12 cellular contexts compared by ENCODE assay signal in the genomic region with DNA sequence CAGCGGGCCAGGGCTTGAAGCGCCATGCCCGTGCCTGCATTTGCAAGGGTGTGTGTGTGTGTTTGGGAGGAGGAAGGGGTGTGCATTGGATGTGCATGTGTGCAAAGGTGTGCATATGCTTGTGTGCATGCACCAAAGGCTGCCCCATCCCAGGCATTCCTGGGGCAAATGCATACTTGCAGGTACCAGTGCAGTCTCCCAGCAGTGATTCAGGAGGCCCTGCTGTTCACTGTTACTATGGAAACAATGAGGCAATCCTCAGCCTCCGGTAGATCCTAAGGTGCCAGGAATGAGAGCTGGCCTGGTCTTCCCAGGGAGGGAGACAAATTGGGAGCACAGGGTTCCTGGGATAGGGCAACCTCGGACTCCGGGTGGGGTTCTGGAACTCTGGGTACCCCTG. TPM values are rescaled to one million over a fixed set of nuclear protein-coding genes. Genes with fewer than 3 reads are reported as not detected.
A peak's percentile ranks its signal among the peaks of the same experiment; 100 is the strongest.
DNase-seq lines count a peak whose midpoint lies in the region; ATAC-seq, FAIRE-seq and TF ChIP-seq lines count a peak whose summit lies in the region.
"Had no signal": no experiment of that assay in that cellular context is flagged by ENCODE, and none has a peak within 500 bp of the region (broad histone marks: within the 10 kb centered on the region; RNA-seq: fewer than 3 reads in every experiment).

No MANE protein-coding gene starts in this region.

- CTCF ChIA-PET in K562 (lab: Yijun Ruan, JAX; ENCODE audit: low intra/inter-chr PET ratio), result interaction anchor here (2.1 to 3.6 kb wide), 2 partner anchors 129 to 208 kb away, joined by 11 to 29 read pairs; no protein-coding TSS in a partner anchor

- TF ChIP-seq EP300 in K562 (IDR thresholded peaks at IDR 0.05; ENCODE audit: low read length), result no peak

- no peak for FAIRE-seq in K562 (lab: Jason Lieb, UNC)
- FAIRE-seq: HTR-8/SVneo had no signal

- H4K20me1 ChIP-seq in K562 (replicated peaks; ENCODE audit: control insufficient read depth, insufficient read depth, low read length), result peaks cover 28% of the 10 kb centered on the region

- H3K4me3 ChIP-seq in H7 (ENCODE audit: insufficient read depth, low read depth, low read length) (no peak overlapping the region), K562 (no peak overlapping the region), HAP-1 (no peak overlapping the region)

- POLR2A ChIA-PET in K562 (lab: Yijun Ruan, JAX), result interaction anchor here (0.6 kb wide), 1 partner anchor 78 kb away, joined by 3 read pairs; no protein-coding TSS in a partner anchor

- TF ChIP-seq RAD21 in K562 (CRISPR knock-in tag; conservative IDR thresholded peaks at IDR 0.05 in 1 of 2, IDR thresholded peaks at IDR 0.05 in 1 of 2), result no peak

- WGBS in K562 (ENCODE audit: insufficient coverage, low coverage, missing lambda C conversion rate), result 3% methylated on average over 6 of the region's 6 CpGs

- H2AFZ ChIP-seq in K562 (ENCODE audit: low read depth, low read length), result no peak overlapping the region

- H3K9me1 ChIP-seq in K562 (ENCODE audit: control insufficient read depth, insufficient read depth, low read length), result no peaks in the 10 kb centered on the region

- H3K79me2 ChIP-seq in K562 (ENCODE audit: control insufficient read depth, insufficient read depth, low read length), result no peaks in the 10 kb centered on the region

- in situ Hi-C loops in K562 (cut with MboI), result loop anchor here (25.0 kb wide), 1 partner anchor 734 kb away; no protein-coding TSS in a partner anchor
- in situ Hi-C loops in HAP-1 (cut with MboI; ENCODE audit: low sequenced_read_pairs), result no loop called here

- no peak for TF ChIP-seq POLR2A in K562 (conservative IDR thresholded peaks at IDR 0.05)

- H3K9ac ChIP-seq in K562 (ENCODE audit: insufficient read depth in 1 of 2, low read depth in 2 of 2, low read length in 2 of 2), result no peak overlapping the region

- H3K4me1 ChIP-seq in K562 (replicated peaks in 1 of 2; ENCODE audit: control insufficient read depth in 2 of 2, insufficient read depth in 2 of 2, low read length in 2 of 2) (peaks cover 2 to 10% of the 10 kb centered on the region in 2 experiments; a peak in 3 of 5 replicates), HAP-1 (no peaks in the 10 kb centered on the region)

- peak; percentile 20 for DNase-seq in DMS79 (lab: John Stamatoyannopoulos, UW)
- peak; percentile 86 for DNase-seq in H7
- peak in 1 of 4 experiments; percentile 20 for DNase-seq in K562 (ENCODE audit: extremely low read depth in 1 of 4, low spot score in 3 of 4)
- DNase-seq in kidney tubule cell (ENCODE audit: low spot score), result peak; percentile 57
- DNase-seq in HAP-1 (ENCODE audit: low spot score in 2 of 2), result no peak
- DNase-seq: activated CD4-positive, alpha-beta T cell treated with anti-CD3 and anti-CD28 coated beads for 36 hours; foreskin melanocyte; NCI-H2081 treated with DMSO at 0.1 percent for 48 hours had no signal

- H3K27me3 ChIP-seq in H7 (ENCODE audit: control insufficient read depth, insufficient read depth, low read length), result peaks cover 3% of the 10 kb centered on the region
- peaks cover 15 to 39% of the 10 kb centered on the region in 2 experiments for H3K27me3 ChIP-seq in K562 (ENCODE audit: control insufficient read depth in 2 of 2, insufficient read depth in 2 of 2, low read length in 2 of 2)
- H3K27me3 ChIP-seq in HAP-1 (ENCODE audit: low read depth), result no peaks in the 10 kb centered on the region

- no TSS peak for BruUV-seq in K562 (replicated peaks; lab: Mats Ljungman, UMichigan)

- H3K36me3 ChIP-seq in H7 (replicated peaks; ENCODE audit: control insufficient read depth, insufficient read depth, low read length), result no peaks in the 10 kb centered on the region
- no peaks in the 10 kb centered on the region for H3K36me3 ChIP-seq in K562 (ENCODE audit: control insufficient read depth, insufficient read depth, low read length)
- H3K36me3 ChIP-seq in HAP-1 (replicated peaks), result no peaks in the 10 kb centered on the region
- H3K36me3 ChIP-seq: neutrophil had no signal

- H3K27ac ChIP-seq in K562 (ENCODE audit: extremely low read depth, low read depth, low read length), result no peak overlapping the region
- H3K27ac ChIP-seq: neutrophil had no signal

- intact Hi-C loops in K562 (cut with micrococcal nuclease), result no loop called here

- TF ChIP-seq CTCF in K562 (IDR thresholded peaks at IDR 0.05 in 2 of 3, conservative IDR thresholded peaks at IDR 0.05 in 1 of 3; ENCODE audit: insufficient read depth in 2 of 3, low read depth in 1 of 3, low read length in 3 of 3), result no peak

- H3K9me3 ChIP-seq in K562 (replicated peaks; ENCODE audit: control insufficient read depth, insufficient read depth, low read depth, low read length) (no peaks in the 10 kb centered on the region), HAP-1 (no peaks in the 10 kb centered on the region)
- H3K9me3 ChIP-seq: neutrophil had no signal

- no peak overlapping the region for H3K4me2 ChIP-seq in K562 (ENCODE audit: insufficient read depth, low read length)

- no peak for ATAC-seq in K562
- no peak for ATAC-seq in GM18519 (IDR thresholded peaks at IDR 0.05; ENCODE audit: low FRiP score, unreplicated experiment)
- ATAC-seq in HG02642 (IDR thresholded peaks at IDR 0.05; ENCODE audit: poor library complexity, unreplicated experiment), result no peak
- ATAC-seq: activated CD4-positive, alpha-beta T cell treated with anti-CD3 and anti-CD28 coated beads for 36 hours had no signal

TF ChIP-seq in K562, 482 proteins besides CTCF, POLR2A, EP300 and RAD21:
- no peak for TF ChIP-seq SAFB2 (IDR thresholded peaks at IDR 0.05; ENCODE audit: borderline replicate concordance, low read depth, low read length, severe bottlenecking)
- TF ChIP-seq RFX1 (IDR thresholded peaks at IDR 0.05), result peak; percentile 83
- TF ChIP-seq SPI1 (IDR thresholded peaks at IDR 0.05; ENCODE audit: borderline replicate concordance, low read depth, low read length), result no peak

RNA-seq across cellular contexts. Expression of a gene that starts 7.5 kb away (rescaled TPM):
- total RNA-seq in H7 (2014; rRNA removed; shearing (Covaris generic)), result 0.63 and 4.4 TPM in 2 replicates
- 1.1 and 2.3 TPM in 2 replicates for total RNA-seq in K562 (2011; cell fraction: chromatin; rRNA removed; ENCODE audit: low replicate concordance)
- 1.3 and 2.0 TPM in 2 replicates for total RNA-seq in K562 (2011; cell fraction: nucleolus; rRNA removed)
- total RNA-seq in K562 (2011; cell fraction: nucleoplasm; rRNA removed), result 0.59 and 1.1 TPM in 2 replicates
- total RNA-seq in K562 (2014; rRNA removed) (0.14 and 0.61 TPM in 2 replicates), K562 (2014; rRNA removed; fragmentation: Illumina TruSeq; extraction: Trizol) (0.25 and 0.48 TPM in 2 replicates), K562 (2015; rRNA removed; fragmentation: Illumina TruSeq; extraction: Trizol) (0.22 and 0.41 TPM in 2 replicates), K562 (2021) (0.38 and 0.56 TPM in 2 replicates)
- polyA plus RNA-seq in K562 (2011; rRNA removed) (2.1 and 2.5 TPM in 2 replicates), K562 (2014; fragmentation: Illumina TruSeq; extraction: Trizol) (0.17 and 0.25 TPM in 2 replicates), K562 (2014; fragmentation: Nextera tagmentation; extraction: Ambion mirVana) (under 1 TPM; 0.06 to 0.10 TPM), K562 (2014; rRNA removed) (0.12 and 0.24 TPM in 2 replicates)
- polyA plus RNA-seq in K562 (2011; cell fraction: cytosol; rRNA removed), result 1.3 and 1.6 TPM in 2 replicates
- polyA plus RNA-seq in K562 (2011; cell fraction: nucleus; rRNA removed), result 5.0 and 6.0 TPM in 2 replicates
- polyA plus RNA-seq in K562 (2012), result 0.42 and 0.81 TPM in 2 replicates
- 2.6 and 3.1 TPM in 2 replicates for polyA minus RNA-seq in K562 (2011; rRNA and poly(A)+ RNA removed)
- polyA minus RNA-seq in K562 (2011; cell fraction: cytosol; rRNA and poly(A)+ RNA removed), result 0.38 TPM in 1 of 2 replicates, not detected in the other
- 0.13 and 1.3 TPM in 2 replicates for polyA minus RNA-seq in K562 (2011; cell fraction: nucleus; rRNA and poly(A)+ RNA removed)
- total RNA-seq: activated CD4-positive, alpha-beta T cell treated with anti-CD3 and anti-CD28 coated beads for 36 hours had no signal

RNA-seq across cellular contexts. Expression of a gene that starts 8.1 kb away (rescaled TPM):
- 0.89 and 2.6 TPM in 2 replicates for total RNA-seq in H7 (2014; rRNA removed; shearing (Covaris generic))
- not detected in 2 replicates for total RNA-seq in K562 (2011; cell fraction: chromatin; rRNA removed; ENCODE audit: low replicate concordance)
- total RNA-seq in K562 (2011; cell fraction: nucleolus; rRNA removed), result not detected in 2 replicates
- not detected in 2 replicates for total RNA-seq in K562 (2011; cell fraction: nucleoplasm; rRNA removed)
- total RNA-seq in K562 (2014; rRNA removed), result not detected in 2 replicates
- not detected in 2 replicates for total RNA-seq in K562 (2014; rRNA removed; fragmentation: Illumina TruSeq; extraction: Trizol)
- not detected in 2 replicates for total RNA-seq in K562 (2015; rRNA removed; fragmentation: Illumina TruSeq; extraction: Trizol)
- total RNA-seq in K562 (2021), result not detected in 2 replicates
- polyA plus RNA-seq in K562 (2011; rRNA removed), result not detected in 2 replicates
- not detected in 2 replicates for polyA plus RNA-seq in K562 (2011; cell fraction: cytosol; rRNA removed)
- not detected in 2 replicates for polyA plus RNA-seq in K562 (2011; cell fraction: nucleus; rRNA removed)
- 0.22 and 0.44 TPM in 2 replicates for polyA plus RNA-seq in K562 (2012)
- polyA plus RNA-seq in K562 (2014; fragmentation: Illumina TruSeq; extraction: Trizol), result not detected in 2 replicates
- not detected for polyA plus RNA-seq in K562 (2014; fragmentation: Nextera tagmentation; extraction: Ambion mirVana)
- not detected in 2 replicates for polyA plus RNA-seq in K562 (2014; rRNA removed)
- polyA minus RNA-seq in K562 (2011; rRNA and poly(A)+ RNA removed), result not detected in 2 replicates
- not detected in 2 replicates for polyA minus RNA-seq in K562 (2011; cell fraction: cytosol; rRNA and poly(A)+ RNA removed)
- not detected in 2 replicates for polyA minus RNA-seq in K562 (2011; cell fraction: nucleus; rRNA and poly(A)+ RNA removed)

RNA-seq across cellular contexts. Expression of a gene that starts 23.0 kb away (rescaled TPM):
- total RNA-seq in H7 (2014; rRNA removed; shearing (Covaris generic)), result 5.4 and 9.8 TPM in 2 replicates
- total RNA-seq in K562 (2011; cell fraction: chromatin; rRNA removed; ENCODE audit: low replicate concordance), result 2.4 and 10.2 TPM in 2 replicates
- 19.3 and 19.7 TPM in 2 replicates for total RNA-seq in K562 (2011; cell fraction: nucleolus; rRNA removed)
- total RNA-seq in K562 (2011; cell fraction: nucleoplasm; rRNA removed), result 14.0 and 21.6 TPM in 2 replicates
- total RNA-seq in K562 (2014; rRNA removed) (12.8 and 14.5 TPM in 2 replicates), K562 (2014; rRNA removed; fragmentation: Illumina TruSeq; extraction: Trizol) (1.2 and 2.1 TPM in 2 replicates), K562 (2015; rRNA removed; fragmentation: Illumina TruSeq; extraction: Trizol) (3.8 TPM in 2 replicates), K562 (2021) (13.1 and 15.1 TPM in 2 replicates)
- polyA plus RNA-seq in K562 (2011; rRNA removed) (16.2 and 31.0 TPM in 2 replicates), K562 (2014; fragmentation: Illumina TruSeq; extraction: Trizol) (8.2 and 11.8 TPM in 2 replicates), K562 (2014; fragmentation: Nextera tagmentation; extraction: Ambion mirVana) (1 to 10 TPM in 1 of 2 experiments, under 1 TPM in 1; 1.00 to 1.7 TPM), K562 (2014; rRNA removed) (9.8 and 13.3 TPM in 2 replicates)
- polyA plus RNA-seq in K562 (2011; cell fraction: cytosol; rRNA removed), result 75.0 and 104 TPM in 2 replicates
- 24.7 and 26.3 TPM in 2 replicates for polyA plus RNA-seq in K562 (2011; cell fraction: nucleus; rRNA removed)
- polyA plus RNA-seq in K562 (2012), result 26.4 and 45.9 TPM in 2 replicates
- polyA minus RNA-seq in K562 (2011; rRNA and poly(A)+ RNA removed), result 5.4 and 6.5 TPM in 2 replicates
- 8.6 and 15.1 TPM in 2 replicates for polyA minus RNA-seq in K562 (2011; cell fraction: cytosol; rRNA and poly(A)+ RNA removed)
- 4.2 TPM in 2 replicates for polyA minus RNA-seq in K562 (2011; cell fraction: nucleus; rRNA and poly(A)+ RNA removed)

Comparison
In these comparisons a context has a peak if more than half of its experiments do, and no peak if none do; other contexts are left out.
1. DNase-seq: peak in DMS79 (single experiment), H7 (single experiment) and kidney tubule cell (single experiment); none in HAP-1 (0 of 2).